ENCODE assay signal across 13 cellular contexts in the genomic region with DNA sequence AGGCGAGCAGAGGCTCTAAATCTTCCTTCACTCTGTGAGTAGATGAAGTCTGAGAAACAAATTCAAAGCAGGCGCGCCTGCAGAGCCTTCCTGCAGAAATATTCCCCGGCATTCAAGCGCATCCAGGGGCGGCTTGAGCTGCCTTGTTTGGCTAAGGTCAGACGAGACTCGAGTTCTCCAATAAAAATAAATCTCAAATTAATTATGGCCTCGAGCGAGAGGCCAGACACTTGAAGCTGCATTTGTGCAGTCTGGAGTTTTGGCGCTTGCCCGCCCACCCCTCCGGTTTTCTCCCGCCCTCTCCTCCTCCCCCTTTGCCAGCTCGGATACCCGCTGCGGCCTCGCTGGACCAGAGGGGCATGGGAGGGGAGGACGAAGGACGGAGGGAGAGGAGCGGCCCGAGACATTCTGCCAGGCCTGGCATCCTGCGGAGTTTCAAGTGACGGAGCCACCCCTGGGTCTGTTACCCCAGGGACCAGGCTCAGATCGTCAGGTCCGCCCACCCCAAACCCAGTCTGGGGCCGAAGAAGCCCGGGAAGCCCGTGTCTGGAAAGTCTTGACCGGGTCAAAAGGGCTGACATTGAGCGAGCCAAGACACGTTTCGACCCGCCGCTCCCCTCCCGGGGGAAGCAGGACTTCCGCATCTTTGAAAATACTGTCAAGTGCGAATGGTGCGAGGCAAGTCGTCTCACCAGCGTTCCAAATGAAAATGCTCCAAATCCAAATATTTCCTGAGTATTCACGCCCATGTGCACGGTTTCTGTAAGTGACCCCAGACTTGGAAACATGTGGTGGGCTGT. TPM values are rescaled to one million over a fixed set of nuclear protein-coding genes. Genes with fewer than 3 reads are reported as not detected.
DNase-seq lines count a peak whose midpoint lies in the region; ATAC-seq and TF ChIP-seq lines count a peak whose summit lies in the region.
"Had no signal": no experiment of that assay in that cellular context is flagged by ENCODE, and none has a peak within 500 bp of the region (broad histone marks: within the 10 kb centered on the region; RNA-seq: fewer than 3 reads in every experiment).

No MANE protein-coding gene starts in this region.

- no peaks in the 10 kb centered on the region for H3K9me2 ChIP-seq in DOHH2 (replicated peaks; ENCODE audit: control insufficient read depth, low read length)

- in situ Hi-C loops in astrocyte of the spinal cord (cut with HindIII; ENCODE audit: low sequenced_read_pairs): no loop called here

- DNase-seq in astrocyte of the spinal cord (ENCODE audit: low read depth, low spot score) (peak; percentile 29), right cardiac atrium (peak in 2 of 3 donors; percentile 73 to 74), iPS-NIHi11 (ENCODE audit: low spot score) (no peak), NCI-H2227 (lab: John Stamatoyannopoulos, UW; ENCODE audit: unreplicated experiment) (no peak)
- DNase-seq in activated CD4-positive, alpha-beta T cell treated with anti-CD3 and anti-CD28 coated beads, Interleukin-2, amount 50 U/mL, for 4 hours: no peak
- DNase-seq: activated CD8-positive, alpha-beta T cell treated with anti-CD3 and anti-CD28 coated beads, Interleukin-2, amount 10 ng/mL, durations not matched to agents 7 days and 5 days; anterior cingulate cortex; foreskin melanocyte; NCI-H345 had no signal

- 0 out of 2 replicates have a peak, but pooled peaks cover 4% of the 10 kb centered on the region for H3F3A ChIP-seq in DOHH2 (ENCODE audit: control insufficient read depth, insufficient read depth)

- intact Hi-C loops in right cardiac atrium (cut with DNase I): loop anchor here in 1 of 4 donors (10.0 kb wide), 1 partner anchor 65 kb away; no protein-coding TSS in a partner anchor

- WGBS in right cardiac atrium: 14% methylated on average over 43 of the region's 43 CpGs

- TF ChIP-seq CTCF in DOHH2 (IDR thresholded peaks at IDR 0.05; ENCODE audit: low read depth, low read length, poor library complexity, severe bottlenecking) (no peak), astrocyte of the spinal cord (IDR thresholded peaks at IDR 0.05; ENCODE audit: low read depth, low read length) (no peak)

- H3K79me2 ChIP-seq in DOHH2 (ENCODE audit: control insufficient read depth, low read length): peaks cover 13% of the 10 kb centered on the region

- H3K27me3 ChIP-seq in DOHH2 (ENCODE audit: control insufficient read depth, low read length): peaks cover 66% of the 10 kb centered on the region
- no peaks in the 10 kb centered on the region for H3K27me3 ChIP-seq in right cardiac atrium (ENCODE audit: control insufficient read depth, insufficient read depth)
- peaks cover 36% of the 10 kb centered on the region for H3K27me3 ChIP-seq in rectal smooth muscle tissue (ENCODE audit: control insufficient read depth, insufficient read depth, low read length)

- H3K27ac ChIP-seq in DOHH2 (ENCODE audit: low read depth, low read length) (no peak overlapping the region), right cardiac atrium (ENCODE audit: low read length) (no peak overlapping the region), rectal smooth muscle tissue (ENCODE audit: low read depth, low read length) (no peak overlapping the region)
- H3K27ac ChIP-seq: SK-N-MC had no signal

- no peaks in the 10 kb centered on the region for H3K9me3 ChIP-seq in DOHH2 (ENCODE audit: control insufficient read depth, insufficient read depth, low read length)
- no peaks in the 10 kb centered on the region for H3K9me3 ChIP-seq in right cardiac atrium (ENCODE audit: control insufficient read depth, low read length)

- H3K36me3 ChIP-seq in DOHH2 (ENCODE audit: control insufficient read depth, low read length): peaks cover 7% of the 10 kb centered on the region
- H3K36me3 ChIP-seq in rectal smooth muscle tissue (ENCODE audit: control insufficient read depth, insufficient read depth, low read length): no peaks in the 10 kb centered on the region

- ATAC-seq in right cardiac atrium (no peak), HG03442 (IDR thresholded peaks at IDR 0.05; ENCODE audit: unreplicated experiment) (no peak)
- ATAC-seq: activated CD8-positive, alpha-beta T cell treated with anti-CD3 and anti-CD28 coated beads, Interleukin-2, amount 10 ng/mL, durations not matched to agents 7 days and 5 days had no signal

- H3K9ac ChIP-seq in rectal smooth muscle tissue (ENCODE audit: low read length): no peak overlapping the region

- H3K4me3 ChIP-seq in DOHH2 (ENCODE audit: low read length) (no peak overlapping the region), astrocyte of the spinal cord (ENCODE audit: low read depth, low read length) (peak overlapping the region; percentile 7), right cardiac atrium (ENCODE audit: low read length) (peak overlapping the region; percentile 34), rectal smooth muscle tissue (ENCODE audit: low read length) (peak overlapping the region; percentile 27)
- H3K4me3 ChIP-seq: SK-N-MC had no signal

- peaks cover 52% of the 10 kb centered on the region for H3K4me1 ChIP-seq in DOHH2 (ENCODE audit: control insufficient read depth, low read length)
- peaks cover 3% of the 10 kb centered on the region for H3K4me1 ChIP-seq in right cardiac atrium (ENCODE audit: control insufficient read depth, insufficient read depth, low read length)
- H3K4me1 ChIP-seq in rectal smooth muscle tissue (ENCODE audit: control insufficient read depth, insufficient read depth, low read length): peaks cover 2% of the 10 kb centered on the region

- H3K4me2 ChIP-seq in DOHH2 (ENCODE audit: low read length): peak overlapping the region; percentile 3; the same call in 1 of the 2 replicates

- no peaks in the 10 kb centered on the region for H4K20me1 ChIP-seq in DOHH2 (ENCODE audit: control insufficient read depth, insufficient read depth, low read depth, low read length)

RNA-seq across cellular contexts. Expression of gene FLI1, which starts 3.7 kb away (rescaled TPM):
- 10 to 100 TPM; 14.9 to 22.3 (median 17.2) TPM for total RNA-seq in right cardiac atrium
- 12.4 TPM for polyA plus RNA-seq in right cardiac atrium

Comparison
In these comparisons a context has a peak if more than half of its experiments do, and no peak if none do; other contexts are left out.
1. DNase-seq: peak in astrocyte of the spinal cord (single experiment) and right cardiac atrium (2 of 3); none in iPS-NIHi11 (single experiment), activated CD4-positive, alpha-beta T cell treated with anti-CD3 and anti-CD28 coated beads, Interleukin-2, amount 50 U/mL, for 4 hours (0 of 2) and NCI-H2227 (single experiment).